8 cellular contexts compared by ENCODE assay signal in the genomic region with DNA sequence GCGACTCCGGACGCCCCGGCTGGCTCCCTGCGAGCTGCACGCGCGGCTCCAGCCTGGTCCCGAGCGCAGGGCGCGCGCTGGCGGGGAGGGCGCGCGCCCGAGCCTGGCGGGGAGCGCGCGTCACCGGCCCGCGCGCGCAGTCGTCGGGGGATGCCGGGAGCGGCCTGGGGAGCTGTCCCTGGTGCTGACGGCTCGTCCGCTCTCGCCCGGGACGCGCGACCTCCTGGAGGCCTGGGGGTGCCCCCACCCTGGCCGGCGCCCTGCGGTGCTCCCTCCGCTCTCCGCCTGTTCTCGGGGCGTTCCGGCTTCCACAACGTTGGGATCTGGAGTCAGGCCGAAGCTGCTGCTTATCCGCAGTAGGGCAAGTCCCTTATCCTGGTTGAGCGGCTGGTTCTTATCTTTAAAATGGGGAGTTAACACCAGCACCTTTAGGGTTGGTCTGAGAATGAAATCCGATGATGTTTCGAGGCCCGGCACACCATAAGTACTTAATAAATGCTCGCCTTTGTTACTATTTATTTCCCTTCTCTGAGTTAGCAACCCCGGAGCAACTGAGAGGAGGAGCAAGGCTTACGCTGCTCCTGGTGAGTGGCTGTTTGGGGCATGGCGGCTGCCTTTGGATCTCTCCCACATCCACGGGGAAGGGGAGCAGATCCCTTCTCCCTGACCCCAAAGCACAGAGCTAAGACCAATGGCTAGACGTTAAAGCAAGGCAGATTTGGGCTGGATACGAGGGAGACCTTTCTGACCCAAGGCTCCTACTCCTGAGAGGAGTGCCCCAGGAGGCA. TPM values are rescaled to one million over a fixed set of nuclear protein-coding genes. Genes with fewer than 3 reads are reported as not detected.
A peak's percentile ranks its signal among the peaks of the same experiment; 100 is the strongest.
DNase-seq lines count a peak whose midpoint lies in the region; ATAC-seq and TF ChIP-seq lines count a peak whose summit lies in the region.

A gene (minus strand): TSS at position 79 of the 788 bp plus-strand sequence. CDS start 29,166 bp downstream, outside the sequence.

- peak; percentile 54 for ATAC-seq in CD8-positive, alpha-beta T cell
- ATAC-seq in RWPE2 (ENCODE audit: low read depth), result peak; percentile 40; the same call in 2 of the 3 replicates
- ATAC-seq in lower lobe of right lung, result peak; percentile 39 to 65
- ATAC-seq in HG03108 (IDR thresholded peaks at IDR 0.05; ENCODE audit: unreplicated experiment), result no peak

- peak in 6 of 7 experiments; percentile 7 to 58 (median 30) for DNase-seq in CD8-positive, alpha-beta T cell
- DNase-seq in RWPE2 (ENCODE audit: low spot score), result no peak
- DNase-seq in cardiac fibroblast (ENCODE audit: low read depth in 2 of 2), result peak; percentile 40 to 59
- peak; percentile 45 for DNase-seq in lower lobe of right lung
- DNase-seq in effector CD4-positive, alpha-beta T cell, result no peak
- no peak for DNase-seq in NK-92 treated with Interleukin-12 subunit alpha and Interleukin-12 subunit beta, amount 100 ng/mL, for 24 hours (lab: John Stamatoyannopoulos, UW)

- peaks cover 9% of the 10 kb centered on the region for H3K4me1 Mint-ChIP-seq in CD8-positive, alpha-beta T cell (ENCODE audit: low read depth)

- peaks cover 7% of the 10 kb centered on the region for H3K4me1 ChIP-seq in CD8-positive, alpha-beta T cell (ENCODE audit: insufficient read depth, low read length)
- H3K4me1 ChIP-seq in RWPE2 (ENCODE audit: insufficient read depth, poor library complexity, severe bottlenecking), result no peaks in the 10 kb centered on the region
- H3K4me1 ChIP-seq in lower lobe of right lung, result no peaks in the 10 kb centered on the region
- H3K4me1 ChIP-seq in thymus (ENCODE audit: control insufficient read depth, insufficient read depth, low read length), result peaks cover 3% of the 10 kb centered on the region

- no peaks in the 10 kb centered on the region for H3K9me3 Mint-ChIP-seq in CD8-positive, alpha-beta T cell

- peaks cover 4% of the 10 kb centered on the region for H3K27me3 ChIP-seq in CD8-positive, alpha-beta T cell (ENCODE audit: insufficient read depth, low read length)
- H3K27me3 ChIP-seq in RWPE2 (ENCODE audit: insufficient read depth, poor library complexity, severe bottlenecking), result peaks cover 72% of the 10 kb centered on the region
- peaks cover 75% of the 10 kb centered on the region for H3K27me3 ChIP-seq in lower lobe of right lung (ENCODE audit: low read depth)
- peaks cover 40% of the 10 kb centered on the region for H3K27me3 ChIP-seq in thymus (ENCODE audit: control insufficient read depth, insufficient read depth)

- 12% methylated on average over 61 of the region's 61 CpGs for WGBS in thymus

- H3K9me3 ChIP-seq in CD8-positive, alpha-beta T cell (ENCODE audit: low read length), result no peaks in the 10 kb centered on the region
- no peaks in the 10 kb centered on the region for H3K9me3 ChIP-seq in RWPE2 (ENCODE audit: severe bottlenecking)
- H3K9me3 ChIP-seq in lower lobe of right lung, result no peaks in the 10 kb centered on the region
- no peaks in the 10 kb centered on the region for H3K9me3 ChIP-seq in thymus (ENCODE audit: control insufficient read depth)

- H3K27ac Mint-ChIP-seq in CD8-positive, alpha-beta T cell, result no peak within 1 kb of the TSS

- no peak within 1 kb of the TSS for H3K4me3 ChIP-seq in CD8-positive, alpha-beta T cell (ENCODE audit: low read depth, low read length)
- H3K4me3 ChIP-seq in RWPE2 (ENCODE audit: severe bottlenecking) (no peak within 1 kb of the TSS), cardiac fibroblast (replicated peaks in 1 of 2; ENCODE audit: low read depth in 2 of 2, low read length in 2 of 2) (no peak within 1 kb of the TSS), lower lobe of right lung (no peak within 1 kb of the TSS), thymus (ENCODE audit: low read length) (peak within 1 kb of the TSS; percentile 13)

- no peak within 1 kb of the TSS for H3K27ac ChIP-seq in CD8-positive, alpha-beta T cell (ENCODE audit: low read depth, low read length)
- H3K27ac ChIP-seq in RWPE2 (ENCODE audit: poor library complexity, severe bottlenecking) (no peak within 1 kb of the TSS), lower lobe of right lung (no peak within 1 kb of the TSS), thymus (ENCODE audit: low read depth) (no peak within 1 kb of the TSS)

- CTCF ChIA-PET in CD8-positive, alpha-beta T cell (lab: Charles Lee), result interaction anchor here (5.0 kb wide), 1 partner anchor 118 kb away, joined by 27 read pairs; no protein-coding TSS in a partner anchor

- H3K36me3 ChIP-seq in CD8-positive, alpha-beta T cell (ENCODE audit: insufficient read depth, low read length), result no peaks in the 10 kb centered on the region
- H3K36me3 ChIP-seq in RWPE2 (ENCODE audit: low read depth), result no peaks in the 10 kb centered on the region
- no peaks in the 10 kb centered on the region for H3K36me3 ChIP-seq in lower lobe of right lung
- H3K36me3 ChIP-seq in thymus (ENCODE audit: control insufficient read depth, insufficient read depth), result no peaks in the 10 kb centered on the region

- intact Hi-C loops in CD8-positive, alpha-beta T cell (cut with DNase I, micrococcal nuclease), result loop anchor here in 1 of 2 experiments (5.0 kb wide), 1 partner anchor 38 kb away; no protein-coding TSS in a partner anchor
- intact Hi-C loops in lower lobe of right lung (cut with DNase I), result no loop called here

- H3K36me3 Mint-ChIP-seq in CD8-positive, alpha-beta T cell, result no peaks in the 10 kb centered on the region

- POLR2A ChIA-PET in CD8-positive, alpha-beta T cell (lab: Charles Lee), result no interaction called here

- TF ChIP-seq CTCF in CD8-positive, alpha-beta T cell (IDR thresholded peaks at IDR 0.05), result no peak
- no peak for TF ChIP-seq CTCF in RWPE2 (IDR thresholded peaks at IDR 0.05; ENCODE audit: poor library complexity, severe bottlenecking)
- TF ChIP-seq CTCF in cardiac fibroblast (IDR thresholded peaks at IDR 0.05; ENCODE audit: low read depth, low read length), result no peak
- TF ChIP-seq CTCF in lower lobe of right lung (IDR thresholded peaks at IDR 0.05), result no peak

- H3K4me3 Mint-ChIP-seq in CD8-positive, alpha-beta T cell, result no peak within 1 kb of the TSS

- peaks cover 40% of the 10 kb centered on the region for H3K27me3 Mint-ChIP-seq in CD8-positive, alpha-beta T cell (ENCODE audit: low read depth)

RNA-seq across cellular contexts. Expression of the gene that starts here (rescaled TPM):
- total RNA-seq in CD8-positive, alpha-beta T cell, result not detected
- total RNA-seq in lower lobe of right lung, result not detected
- 0.27 TPM for polyA plus RNA-seq in thymus

Comparison
In these comparisons a context has a peak if more than half of its experiments do, and no peak if none do; other contexts are left out.
1. Peak in DNase-seq and ATAC-seq in CD8-positive, alpha-beta T cell; RNA of the gene not detected or under 1 TPM.
2. Peak in DNase-seq and ATAC-seq in lower lobe of right lung; RNA of the gene not detected or under 1 TPM.
3. DNase-seq: peak in cardiac fibroblast (2 of 2); none in RWPE2 (single experiment), effector CD4-positive, alpha-beta T cell (single experiment) and NK-92 treated with Interleukin-12 subunit alpha and Interleukin-12 subunit beta, amount 100 ng/mL, for 24 hours (single experiment).